In the genomic region with DNA sequence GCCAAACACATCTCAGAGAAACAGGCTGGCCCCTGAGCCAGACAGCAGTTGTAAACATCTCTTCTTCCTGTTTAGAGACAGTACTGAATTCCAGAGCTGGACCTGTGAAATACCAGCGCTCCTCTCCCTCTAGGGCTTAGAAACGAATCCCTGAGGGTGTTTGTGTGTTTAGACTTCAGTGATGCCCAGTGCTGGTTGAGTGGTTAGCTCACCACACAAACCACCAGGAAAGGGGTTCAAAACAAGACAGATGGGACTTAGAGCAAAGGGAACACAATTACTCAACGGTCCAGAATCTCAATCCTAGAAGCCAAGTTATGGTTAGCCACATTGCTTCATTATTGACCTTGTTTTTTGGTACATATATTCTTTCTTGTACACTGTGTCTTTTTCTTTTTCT, we compare ENCODE assay signal across 8 cellular contexts.
DNase-seq lines count a peak whose midpoint lies in the region; ATAC-seq, FAIRE-seq and TF ChIP-seq lines count a peak whose summit lies in the region.

No MANE protein-coding gene starts in this region.

- H3K9ac ChIP-seq in Loucy (ENCODE audit: low read depth, low read length, poor library complexity, severe bottlenecking), result no peak overlapping the region
- H3K9ac ChIP-seq in endothelial cell of umbilical vein (replicated peaks; ENCODE audit: extremely low read depth, insufficient read depth, low read length), result no peak overlapping the region

- H3K36me3 ChIP-seq in Loucy (ENCODE audit: insufficient read depth, low read length) (no peaks in the 10 kb centered on the region), endothelial cell of umbilical vein (ENCODE audit: control insufficient read depth in 2 of 2, extremely low read depth in 1 of 2, insufficient read depth in 2 of 2, low read length in 2 of 2) (no peaks in the 10 kb centered on the region), HAP-1 (replicated peaks) (no peaks in the 10 kb centered on the region)

- in situ Hi-C loops in HAP-1 (cut with MboI; ENCODE audit: low sequenced_read_pairs), result no loop called here

- no peak overlapping the region for H3K4me3 Mint-ChIP-seq in naive thymus-derived CD8-positive, alpha-beta T cell

- DNase-seq in AG10803 (ENCODE audit: low read depth), result peak; percentile 97
- DNase-seq in endothelial cell of umbilical vein (ENCODE audit: low read depth, low spot score), result no peak
- DNase-seq in smooth muscle cell of the brain vasculature (ENCODE audit: low read depth, low spot score), result peak; percentile 36
- no peak for DNase-seq in substantia nigra (lab: John Stamatoyannopoulos, UW)
- no peak for DNase-seq in HAP-1 (ENCODE audit: low spot score in 2 of 2)
- no peak for DNase-seq in naive thymus-derived CD8-positive, alpha-beta T cell

- no peak for TF ChIP-seq POLR2A in endothelial cell of umbilical vein (IDR thresholded peaks at IDR 0.05; ENCODE audit: low read depth, low read length)

- no peaks in the 10 kb centered on the region for H3F3A ChIP-seq in Loucy (ENCODE audit: low read depth)

- POLR2A ChIA-PET in endothelial cell of umbilical vein (lab: Charles Lee), result no interaction called here
- POLR2A ChIA-PET in naive thymus-derived CD8-positive, alpha-beta T cell (lab: Charles Lee), result interaction anchor here (0.6 kb wide), 1 partner anchor 294 kb away, joined by 3 read pairs; no protein-coding TSS in a partner anchor

- FAIRE-seq in endothelial cell of umbilical vein (lab: Jason Lieb, UNC), result no peak

- no peaks in the 10 kb centered on the region for H3K9me3 Mint-ChIP-seq in naive thymus-derived CD8-positive, alpha-beta T cell

- no peaks in the 10 kb centered on the region for H3K9me1 ChIP-seq in endothelial cell of umbilical vein (replicated peaks; ENCODE audit: control insufficient read depth, extremely low read depth, insufficient read depth, low read length)

- peak overlapping the region; percentile 61; the same call in 1 of the 2 replicates for H2AFZ ChIP-seq in Loucy (ENCODE audit: low read length)
- H2AFZ ChIP-seq in endothelial cell of umbilical vein (ENCODE audit: low read depth, low read length), result peak overlapping the region; percentile 16

- H3K4me3 ChIP-seq in AG10803 (ENCODE audit: low read length), result no peak overlapping the region
- no peak overlapping the region for H3K4me3 ChIP-seq in Loucy (ENCODE audit: low read length, poor library complexity, severe bottlenecking)
- H3K4me3 ChIP-seq in endothelial cell of umbilical vein (replicated peaks in 1 of 3; ENCODE audit: insufficient read depth in 1 of 3, low read depth in 1 of 3, low read length in 3 of 3), result no peak overlapping the region
- H3K4me3 ChIP-seq in HAP-1, result no peak overlapping the region

- intact Hi-C loops in endothelial cell of umbilical vein (cut with micrococcal nuclease), result loop anchor here (2.0 to 5.0 kb wide), 3 partner anchors 62 to 166 kb away; no protein-coding TSS in a partner anchor

- H4K20me1 ChIP-seq in Loucy (ENCODE audit: insufficient read depth, low read length, poor library complexity, severe bottlenecking) (no peaks in the 10 kb centered on the region), endothelial cell of umbilical vein (replicated peaks; ENCODE audit: control insufficient read depth, extremely low read depth, insufficient read depth, low read length) (no peaks in the 10 kb centered on the region)

- H3K27me3 ChIP-seq in Loucy (ENCODE audit: insufficient read depth, low read length, poor library complexity, severe bottlenecking) (no peaks in the 10 kb centered on the region), endothelial cell of umbilical vein (ENCODE audit: control insufficient read depth in 2 of 2, insufficient read depth in 2 of 2, low read length in 2 of 2) (no peaks in the 10 kb centered on the region), HAP-1 (ENCODE audit: low read depth) (no peaks in the 10 kb centered on the region)

- no peaks in the 10 kb centered on the region for H3K79me2 ChIP-seq in Loucy (ENCODE audit: insufficient read depth, low read length)
- H3K79me2 ChIP-seq in endothelial cell of umbilical vein (ENCODE audit: control insufficient read depth, insufficient read depth, low read length), result no peaks in the 10 kb centered on the region

- no TSS peak for BruUV-seq in endothelial cell of umbilical vein (replicated peaks; lab: Mats Ljungman, UMichigan)

- TF ChIP-seq CTCF in AG10803 (conservative IDR thresholded peaks at IDR 0.05; ENCODE audit: low read length) (0 out of 2 replicates have a peak, but pooled peaks have one; percentile 4), Loucy (conservative IDR thresholded peaks at IDR 0.05; ENCODE audit: low read length) (no peak), endothelial cell of umbilical vein (IDR thresholded peaks at IDR 0.05; ENCODE audit: extremely low read depth in 1 of 2, insufficient read depth in 1 of 2, low read depth in 1 of 2, low read length in 2 of 2) (no peak)

- peaks cover 5 to 21% (median 16%) of the 10 kb centered on the region in 4 donors for H3K4me1 Mint-ChIP-seq in naive thymus-derived CD8-positive, alpha-beta T cell

- H3K4me2 ChIP-seq in Loucy (ENCODE audit: low read depth, low read length, poor library complexity, severe bottlenecking), result peak overlapping the region; percentile 11
- H3K4me2 ChIP-seq in endothelial cell of umbilical vein (ENCODE audit: insufficient read depth, low read length), result no peak overlapping the region

- CTCF ChIA-PET in endothelial cell of umbilical vein (lab: Charles Lee), result interaction anchor here (0.7 kb wide), 1 partner anchor 111 kb away, joined by 3 read pairs; no protein-coding TSS in a partner anchor

- H3K4me1 ChIP-seq in Loucy (ENCODE audit: insufficient read depth, low read length, poor library complexity, severe bottlenecking) (peaks cover 21% of the 10 kb centered on the region), endothelial cell of umbilical vein (ENCODE audit: control insufficient read depth, extremely low read depth, insufficient read depth, low read length) (peaks cover 70% of the 10 kb centered on the region), HAP-1 (peaks cover 42% of the 10 kb centered on the region)

- peak overlapping the region in 3 of 10 donors; percentile 15 to 42 (median 30) for H3K27ac Mint-ChIP-seq in naive thymus-derived CD8-positive, alpha-beta T cell

- H3K36me3 Mint-ChIP-seq in naive thymus-derived CD8-positive, alpha-beta T cell, result no peaks in the 10 kb centered on the region

- no peaks in the 10 kb centered on the region for H3K27me3 Mint-ChIP-seq in naive thymus-derived CD8-positive, alpha-beta T cell

- no peaks in the 10 kb centered on the region for H3K9me2 ChIP-seq in Loucy (replicated peaks; ENCODE audit: low read depth, low read length)

- peak overlapping the region; percentile 79 for H3K27ac ChIP-seq in endothelial cell of umbilical vein (ENCODE audit: insufficient read depth, low read depth, low read length)
- H3K27ac ChIP-seq in substantia nigra (ENCODE audit: low read depth, low read length, poor library complexity, severe bottlenecking), result no peak overlapping the region

- ATAC-seq in GM21528 (IDR thresholded peaks at IDR 0.05; ENCODE audit: low FRiP score, unreplicated experiment), result peak; percentile 52
- ATAC-seq in naive thymus-derived CD8-positive, alpha-beta T cell, result no peak

- H3K9me3 ChIP-seq in Loucy (ENCODE audit: insufficient read depth, low read depth, low read length) (no peaks in the 10 kb centered on the region), endothelial cell of umbilical vein (replicated peaks; ENCODE audit: control insufficient read depth, insufficient read depth, low read length) (no peaks in the 10 kb centered on the region), HAP-1 (no peaks in the 10 kb centered on the region)

- dilution Hi-C loops in endothelial cell of umbilical vein (cut with MboI; ENCODE audit: extremely low pct_ligation_motif_present, low sequenced_read_pairs), result no loop called here

TF ChIP-seq in endothelial cell of umbilical vein, 7 proteins besides CTCF, POLR2A, EP300 and RAD21:
- TF ChIP-seq POLR2AphosphoS5 (IDR thresholded peaks at IDR 0.05; ENCODE audit: insufficient read depth, low read depth, low read length), result no peak
- TF ChIP-seq MYC (IDR thresholded peaks at IDR 0.05; ENCODE audit: low read depth, low read length), result no peak
- TF ChIP-seq MAX (IDR thresholded peaks at IDR 0.05; ENCODE audit: insufficient read depth, insufficient read length), result no peak
- TF ChIP-seq FOS (IDR thresholded peaks at IDR 0.05; ENCODE audit: borderline replicate concordance, insufficient read depth, low read length), result no peak
- no peak for TF ChIP-seq GATA2 (IDR thresholded peaks at IDR 0.05; ENCODE audit: insufficient read depth, insufficient read length, low read depth, low read length)
- TF ChIP-seq EZH2 (IDR thresholded peaks at IDR 0.05; ENCODE audit: borderline replicate concordance, low read depth, low read length, severe bottlenecking), result no peak
- TF ChIP-seq JUN (IDR thresholded peaks at IDR 0.05; ENCODE audit: borderline replicate concordance, insufficient read depth, insufficient read length, low read depth), result no peak
TF ChIP-seq in endothelial cell of umbilical vein: peak in this region for 0.

Comparison
In these comparisons a context has a peak if more than half of its experiments do, and no peak if none do; other contexts are left out.
1. DNase-seq: peak in AG10803 (single experiment) and smooth muscle cell of the brain vasculature (single experiment); none in endothelial cell of umbilical vein (single experiment), substantia nigra (0 of 49), HAP-1 (0 of 2) and naive thymus-derived CD8-positive, alpha-beta T cell (0 of 10).